In genomic region chr9:73684601-73685000, GRCh38 we compare ENCODE assay signal across 20 cellular contexts.
DNase-seq lines count a peak whose midpoint lies in the region; ATAC-seq, FAIRE-seq and TF ChIP-seq lines count a peak whose summit lies in the region.
"Had no signal": no experiment of that assay in that cellular context is flagged by ENCODE, and none has a peak within 500 bp of the region (broad histone marks: within the 10 kb centered on the region; RNA-seq: fewer than 3 reads in every experiment).

No MANE protein-coding gene starts in this region.

- H3K36me3 ChIP-seq in IMR-90 (ENCODE audit: control insufficient read depth, insufficient read depth, low read length), result no peaks in the 10 kb centered on the region
- no peaks in the 10 kb centered on the region for H3K36me3 ChIP-seq in keratinocyte (ENCODE audit: control insufficient read depth in 2 of 2, extremely low read depth in 1 of 2, insufficient read depth in 2 of 2, low read length in 2 of 2)
- H3K36me3 ChIP-seq: prostate gland, upper lobe of left lung had no signal

- dilution Hi-C loops in IMR-90 (cut with HindIII; ENCODE audit: low sequenced_read_pairs, unreplicated experiment) (no loop called here), keratinocyte (cut with MboI; ENCODE audit: extremely low pct_ligation_motif_present, low sequenced_read_pairs) (no loop called here)

- ATAC-seq in IMR-90 (ENCODE audit: low read depth), result no peak
- ATAC-seq in stimulated activated naive CD8-positive, alpha-beta T cell treated with anti-CD3 and anti-CD28 coated beads, Interleukin-15, Interleukin-2, amounts not matched to agents 100 U/mL and 50 U/mL, for 24 hours, result no peak
- ATAC-seq: activated T-cell treated with anti-CD3 and anti-CD28 coated beads, Interleukin-2, amount 50 U/mL, for 4 hours; K562 had no signal

- H2BK20ac ChIP-seq in IMR-90 (ENCODE audit: low read depth, low read length), result no peak overlapping the region

- no TSS peak for BruUV-seq in IMR-90 (replicated peaks; lab: Mats Ljungman, UMichigan)

- H3K4me1 Mint-ChIP-seq in activated naive CD8-positive, alpha-beta T cell treated with anti-CD3 and anti-CD28 coated beads for 36 hours, result no peaks in the 10 kb centered on the region
- H3K4me1 Mint-ChIP-seq: activated naive CD8-positive, alpha-beta T cell treated with anti-CD3 and anti-CD28 coated beads, Interleukin-2, amount 10 ng/mL, durations not matched to agents 7 days and 5 days; central memory CD8-positive, alpha-beta T cell; naive B cell had no signal

- H2AFZ ChIP-seq in IMR-90 (replicated peaks; ENCODE audit: low read length, poor library complexity) (peak overlapping the region; percentile 63), keratinocyte (ENCODE audit: control insufficient read depth, low read length) (peak overlapping the region; percentile 93)

- no peak overlapping the region for H2BK120ac ChIP-seq in IMR-90 (ENCODE audit: low read depth, low read length)

- no peak overlapping the region for H4K5ac ChIP-seq in IMR-90 (ENCODE audit: low read depth, low read length)

- H3K36me3 Mint-ChIP-seq in activated naive CD8-positive, alpha-beta T cell treated with anti-CD3 and anti-CD28 coated beads for 36 hours, result no peaks in the 10 kb centered on the region
- H3K36me3 Mint-ChIP-seq: activated naive CD8-positive, alpha-beta T cell treated with anti-CD3 and anti-CD28 coated beads, Interleukin-2, amount 10 ng/mL, durations not matched to agents 7 days and 5 days; naive B cell had no signal

- H2AK9ac ChIP-seq in IMR-90 (replicated peaks; ENCODE audit: low read depth, low read length, poor library complexity), result no peak overlapping the region

- POLR2A ChIA-PET in IMR-90 (lab: Charles Lee; ENCODE audit: unreplicated experiment), result no interaction called here

- H3K4me3 ChIP-seq in IMR-90 (ENCODE audit: insufficient read depth, low read depth, low read length) (no peak overlapping the region), astrocyte of the spinal cord (ENCODE audit: low read depth, low read length) (no peak overlapping the region), keratinocyte (ENCODE audit: control insufficient read depth in 2 of 3, extremely low read depth in 1 of 3, insufficient read depth in 2 of 3, low read depth in 1 of 3, low read length in 3 of 3) (peak overlapping the region in 1 of 3 experiments; percentile 16)
- H3K4me3 ChIP-seq: K562, prostate gland, upper lobe of left lung had no signal

- H3K18ac ChIP-seq in IMR-90 (ENCODE audit: low read depth, low read length), result no peak overlapping the region

- H3K4me2 ChIP-seq in IMR-90 (ENCODE audit: low read depth, low read length), result no peak overlapping the region
- H3K4me2 ChIP-seq in keratinocyte (ENCODE audit: control insufficient read depth, extremely low read depth, insufficient read depth, low read depth, low read length), result peak overlapping the region; percentile 77

- in situ Hi-C loops in IMR-90 (cut with MboI; ENCODE audit: low sequenced_read_pairs), result no loop called here
- in situ Hi-C loops in astrocyte of the spinal cord (cut with HindIII; ENCODE audit: low sequenced_read_pairs), result no loop called here

- H2BK15ac ChIP-seq in IMR-90 (ENCODE audit: low read depth, low read length), result no peak overlapping the region

- H3K27ac ChIP-seq in IMR-90 (ENCODE audit: insufficient read depth, low read length) (no peak overlapping the region), keratinocyte (ENCODE audit: control insufficient read depth, insufficient read depth, low read length) (peak overlapping the region; percentile 85)
- H3K27ac ChIP-seq: prostate gland, upper lobe of left lung had no signal

- intact Hi-C loops in IMR-90 (cut with micrococcal nuclease), result loop anchor here (5.0 to 10.0 kb wide), 2 partner anchors 230 to 888 kb away; no protein-coding TSS in a partner anchor

- no peak overlapping the region for H3K56ac ChIP-seq in IMR-90 (ENCODE audit: extremely low read depth, insufficient read depth, low read length)

- no peaks in the 10 kb centered on the region for H3K27me3 ChIP-seq in IMR-90 (ENCODE audit: control insufficient read depth, insufficient read depth, low read length)
- H3K27me3 ChIP-seq in keratinocyte (ENCODE audit: control insufficient read depth, extremely low read depth, insufficient read depth, low read length), result no peaks in the 10 kb centered on the region
- H3K27me3 ChIP-seq: upper lobe of left lung had no signal

- WGBS in IMR-90 (ENCODE audit: extremely low coverage in 2 of 2, insufficient read length in 1 of 2), 2 experiments, result no CpG with 5 or more reads among the region's 3 CpGs

- H3K4me3 Mint-ChIP-seq in activated naive CD8-positive, alpha-beta T cell treated with anti-CD3 and anti-CD28 coated beads for 36 hours, result no peak overlapping the region
- H3K4me3 Mint-ChIP-seq: activated naive CD8-positive, alpha-beta T cell treated with anti-CD3 and anti-CD28 coated beads, Interleukin-2, amount 10 ng/mL, durations not matched to agents 7 days and 5 days; activated T-cell treated with anti-CD3 and anti-CD28 coated beads, Interleukin-2, amount 50 U/mL, for 4 hours; central memory CD8-positive, alpha-beta T cell; naive B cell had no signal

- H3K4me1 ChIP-seq in IMR-90 (ENCODE audit: control insufficient read depth, insufficient read depth, low read length) (no peaks in the 10 kb centered on the region), keratinocyte (ENCODE audit: control insufficient read depth, extremely low read depth, insufficient read depth, low read length) (peaks cover 13% of the 10 kb centered on the region)
- H3K4me1 ChIP-seq: prostate gland, upper lobe of left lung had no signal

- H3K9me1 ChIP-seq in IMR-90 (ENCODE audit: insufficient read depth, low read length), result no peaks in the 10 kb centered on the region
- H3K9me1 ChIP-seq in keratinocyte (ENCODE audit: control insufficient read depth, extremely low read depth, insufficient read depth, low read length), result no peaks in the 10 kb centered on the region

- no peak overlapping the region for H3K27ac Mint-ChIP-seq in activated naive CD8-positive, alpha-beta T cell treated with anti-CD3 and anti-CD28 coated beads for 36 hours
- H3K27ac Mint-ChIP-seq: activated naive CD8-positive, alpha-beta T cell treated with anti-CD3 and anti-CD28 coated beads, Interleukin-2, amount 10 ng/mL, durations not matched to agents 7 days and 5 days; naive B cell had no signal

- no peak overlapping the region for H2AK5ac ChIP-seq in IMR-90 (ENCODE audit: low read depth, low read length)

- H4K20me1 ChIP-seq in IMR-90 (ENCODE audit: insufficient read depth, low read length) (no peaks in the 10 kb centered on the region), keratinocyte (ENCODE audit: control insufficient read depth, extremely low read depth, insufficient read depth, low read length) (no peaks in the 10 kb centered on the region)

- no peak for TF ChIP-seq RAD21 in IMR-90 (IDR thresholded peaks at IDR 0.05; ENCODE audit: low read length)

- H3K79me2 ChIP-seq in keratinocyte (ENCODE audit: control insufficient read depth, insufficient read depth, low read length), result no peaks in the 10 kb centered on the region

- no peak overlapping the region for H4K8ac ChIP-seq in IMR-90 (ENCODE audit: low read depth in 2 of 2, low read length in 2 of 2)

- H4K91ac ChIP-seq in IMR-90 (ENCODE audit: insufficient read depth, low read depth, low read length), result no peak overlapping the region

- H3K9ac ChIP-seq in IMR-90 (ENCODE audit: low read depth, low read length) (no peak overlapping the region), keratinocyte (ENCODE audit: control insufficient read depth, extremely low read depth, insufficient read depth, low read length) (peak overlapping the region; percentile 34)

- H2BK5ac ChIP-seq in IMR-90 (ENCODE audit: low read depth, low read length, poor library complexity, severe bottlenecking), result no peak overlapping the region

- H3K4ac ChIP-seq in IMR-90 (ENCODE audit: low read depth, low read length), result no peak overlapping the region

- H3K9me3 ChIP-seq in IMR-90 (ENCODE audit: control insufficient read depth, insufficient read depth, low read length), result peaks cover 4% of the 10 kb centered on the region; the same call in 1 of the 2 replicates
- no peaks in the 10 kb centered on the region for H3K9me3 ChIP-seq in keratinocyte (ENCODE audit: control insufficient read depth, low read depth, low read length)
- H3K9me3 ChIP-seq: prostate gland, upper lobe of left lung had no signal

- CTCF ChIA-PET in IMR-90 (lab: Yijun Ruan, JAX), result no interaction called here

- no peaks in the 10 kb centered on the region for H3K27me3 Mint-ChIP-seq in activated naive CD8-positive, alpha-beta T cell treated with anti-CD3 and anti-CD28 coated beads for 36 hours
- H3K27me3 Mint-ChIP-seq: activated naive CD8-positive, alpha-beta T cell treated with anti-CD3 and anti-CD28 coated beads, Interleukin-2, amount 10 ng/mL, durations not matched to agents 7 days and 5 days; central memory CD8-positive, alpha-beta T cell; naive B cell had no signal

- no peaks in the 10 kb centered on the region for H3K79me1 ChIP-seq in IMR-90 (ENCODE audit: low read depth in 1 of 2, low read length in 2 of 2)

- TF ChIP-seq POLR2A in IMR-90 (IDR thresholded peaks at IDR 0.05; ENCODE audit: low read depth, low read length), result no peak

- H3K14ac ChIP-seq in IMR-90 (replicated peaks; ENCODE audit: low read depth, low read length), result no peak overlapping the region

- no peak overlapping the region for H3K23ac ChIP-seq in IMR-90 (ENCODE audit: low read depth, low read length)

- no peak for TF ChIP-seq CTCF in IMR-90 (conservative IDR thresholded peaks at IDR 0.05; ENCODE audit: low read depth, low read length)
- TF ChIP-seq CTCF in astrocyte of the spinal cord (IDR thresholded peaks at IDR 0.05; ENCODE audit: low read depth, low read length), result no peak
- no peak for TF ChIP-seq CTCF in keratinocyte (optimal IDR thresholded peaks at IDR 0.05 in 1 of 3, IDR thresholded peaks at IDR 0.05 in 1 of 3, conservative IDR thresholded peaks at IDR 0.05 in 1 of 3; ENCODE audit: extremely low read depth in 1 of 3, insufficient read depth in 2 of 3, low read length in 3 of 3)

- FAIRE-seq in keratinocyte (lab: Jason Lieb, UNC), result peak; percentile 94
- FAIRE-seq: K562 had no signal

- H3K9me3 Mint-ChIP-seq in activated naive CD8-positive, alpha-beta T cell treated with anti-CD3 and anti-CD28 coated beads for 36 hours, result no peaks in the 10 kb centered on the region
- H3K9me3 Mint-ChIP-seq: activated naive CD8-positive, alpha-beta T cell treated with anti-CD3 and anti-CD28 coated beads, Interleukin-2, amount 10 ng/mL, durations not matched to agents 7 days and 5 days had no signal

- DNase-seq in Daoy (ENCODE audit: low read depth) (peak; percentile 70), IMR-90 (no peak), astrocyte of the spinal cord (ENCODE audit: low read depth, low spot score) (peak; percentile 19), keratinocyte (ENCODE audit: low read depth, low spot score) (peak; percentile 85), NCI-H1092 treated with DMSO at 0.1 percent for 48 hours (lab: John Stamatoyannopoulos, UW) (no peak)
- DNase-seq in stimulated activated naive CD8-positive, alpha-beta T cell treated with anti-CD3 and anti-CD28 coated beads, Interleukin-15, Interleukin-2, amounts not matched to agents 100 U/mL and 50 U/mL, for 24 hours, result no peak
- no peak for DNase-seq in activated CD4-positive, alpha-beta T cell treated with anti-CD3 and anti-CD28 coated beads for 1 hour
- no peak for DNase-seq in activated naive CD8-positive, alpha-beta T cell treated with anti-CD3 and anti-CD28 coated beads for 36 hours
- DNase-seq: activated CD4-positive, alpha-beta T cell treated with anti-CD3 and anti-CD28 coated beads, Interleukin-2, amount 50 U/mL, for 48 hours; activated naive CD8-positive, alpha-beta T cell treated with anti-CD3 and anti-CD28 coated beads, Interleukin-2, amount 10 ng/mL, durations not matched to agents 7 days and 5 days; activated T-cell treated with anti-CD3 and anti-CD28 coated beads, Interleukin-2, amount 50 U/mL, for 4 hours; DMS79; effector memory CD4-positive, alpha-beta T cell; naive B cell; NCI-H2227 treated with DMSO at 0.1 percent for 48 hours; stimulated activated naive CD4-positive, alpha-beta T cell treated with Interleukin-2 at 50 U/mL for 16 hours; upper lobe of left lung had no signal

Comparison
In these comparisons a context has a peak if more than half of its experiments do, and no peak if none do; other contexts are left out.
1. DNase-seq: peak in Daoy (single experiment), astrocyte of the spinal cord (single experiment) and keratinocyte (single experiment); none in IMR-90 (single experiment), stimulated activated naive CD8-positive, alpha-beta T cell treated with anti-CD3 and anti-CD28 coated beads, Interleukin-15, Interleukin-2, amounts not matched to agents 100 U/mL and 50 U/mL, for 24 hours (single experiment), activated CD4-positive, alpha-beta T cell treated with anti-CD3 and anti-CD28 coated beads for 1 hour (single experiment), activated naive CD8-positive, alpha-beta T cell treated with anti-CD3 and anti-CD28 coated beads for 36 hours (single experiment) and NCI-H1092 treated with DMSO at 0.1 percent for 48 hours (single experiment).